8 cellular contexts compared by ENCODE assay signal in the genomic region with DNA sequence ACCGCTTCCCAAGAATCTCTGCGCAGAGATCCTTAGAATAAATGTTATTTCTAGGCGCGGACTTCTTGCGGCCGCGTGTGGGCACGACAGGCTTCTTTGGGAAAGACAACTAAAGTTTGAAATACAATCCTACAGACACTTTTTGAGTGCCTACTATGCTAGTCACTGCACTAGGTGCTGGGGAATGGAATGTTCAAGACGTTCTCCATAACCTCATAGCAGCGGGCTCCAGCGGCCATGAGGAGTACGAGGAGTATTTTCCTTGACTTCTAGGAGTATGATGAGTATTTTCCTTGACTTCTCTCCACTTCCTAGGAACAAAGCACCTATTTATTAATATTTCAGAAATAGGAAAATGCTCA. TPM values are rescaled to one million over a fixed set of nuclear protein-coding genes. Genes with fewer than 3 reads are reported as not detected.
DNase-seq lines count a peak whose midpoint lies in the region; ATAC-seq and TF ChIP-seq lines count a peak whose summit lies in the region.

No MANE protein-coding gene starts in this region.

- peaks cover 5% of the 10 kb centered on the region for H3F3A ChIP-seq in PC-9 (ENCODE audit: insufficient read depth, low read depth)

- DNase-seq in AG10803 (ENCODE audit: low read depth): no peak
- DNase-seq in PC-9: no peak
- no peak for DNase-seq in foreskin fibroblast
- no peak for DNase-seq in mucosa of gallbladder (ENCODE audit: low spot score)
- DNase-seq in OCI-M2 (lab: John Stamatoyannopoulos, UW; ENCODE audit: unreplicated experiment): no peak
- DNase-seq in Right ventricle myocardium superior: no peak

- H3K9me2 ChIP-seq in PC-9 (ENCODE audit: insufficient read depth): no peaks in the 10 kb centered on the region

- H3K4me3 ChIP-seq in AG10803 (ENCODE audit: low read length) (no peak overlapping the region), PC-9 (no peak overlapping the region; the same call in 1 of the 2 replicates), iPS-20b (ENCODE audit: low read length) (peak overlapping the region; percentile 49), foreskin fibroblast (ENCODE audit: low read depth in 1 of 2, low read length in 2 of 2) (no peak overlapping the region)

- CTCF ChIA-PET in PC-9 (lab: Charles Lee): no interaction called here

- BruUV-seq in PC-9 (replicated peaks; lab: Mats Ljungman, UMichigan): no TSS peak

- H3K27ac ChIP-seq in PC-9 (no peak overlapping the region), iPS-20b (ENCODE audit: low read length) (no peak overlapping the region)

- peak overlapping the region; percentile 17 for H3K4me2 ChIP-seq in PC-9

- peaks cover 6% of the 10 kb centered on the region for H3K79me2 ChIP-seq in PC-9 (ENCODE audit: low read depth)

- H3K36me3 ChIP-seq in PC-9 (ENCODE audit: low read depth) (0 out of 2 replicates have a peak, but pooled peaks cover 3% of the 10 kb centered on the region), iPS-20b (ENCODE audit: insufficient read depth, low read depth, low read length) (peaks cover 26% of the 10 kb centered on the region)

- TF ChIP-seq CTCF in AG10803 (conservative IDR thresholded peaks at IDR 0.05; ENCODE audit: low read length) (peak; percentile 32), PC-9 (conservative IDR thresholded peaks at IDR 0.05) (no peak), foreskin fibroblast (IDR thresholded peaks at IDR 0.05; ENCODE audit: low read depth, low read length) (no peak)

- no peaks in the 10 kb centered on the region; the same call in 1 of the 2 replicates for H4K20me1 ChIP-seq in PC-9 (ENCODE audit: insufficient read depth)

- H3K27me3 ChIP-seq in PC-9 (ENCODE audit: insufficient read depth, low read depth) (no peaks in the 10 kb centered on the region), iPS-20b (ENCODE audit: insufficient read depth, low read length) (no peaks in the 10 kb centered on the region)

- POLR2A ChIA-PET in PC-9 (lab: Charles Lee; ENCODE audit: unreplicated experiment): no interaction called here

- H3K4me1 ChIP-seq in PC-9 (replicated peaks; ENCODE audit: insufficient read depth): peaks cover 14% of the 10 kb centered on the region
- peaks cover 9% of the 10 kb centered on the region; the same call in 1 of the 2 replicates for H3K4me1 ChIP-seq in iPS-20b (ENCODE audit: insufficient read depth, low read length)

- H3K9me3 ChIP-seq in PC-9 (ENCODE audit: insufficient read depth, low read depth) (no peaks in the 10 kb centered on the region), iPS-20b (ENCODE audit: insufficient read depth, low read depth, low read length) (no peaks in the 10 kb centered on the region)

- H3K9ac ChIP-seq in iPS-20b (ENCODE audit: low read depth, low read length): no peak overlapping the region

- H2AFZ ChIP-seq in PC-9: no peak overlapping the region

- intact Hi-C loops in PC-9 (cut with micrococcal nuclease; ENCODE audit: unreplicated experiment) (loop anchor here (1.0 to 5.0 kb wide), 6 partner anchors 35 to 167 kb away; no protein-coding TSS in a partner anchor), Right ventricle myocardium superior (cut with DNase I) (no loop called here)

- ATAC-seq in GM21381 (IDR thresholded peaks at IDR 0.05; ENCODE audit: unreplicated experiment) (peak; percentile 1), Right ventricle myocardium superior (ENCODE audit: poor library complexity) (no peak)

RNA-seq across cellular contexts. Expression of a gene that starts 0.6 kb away (rescaled TPM):
- total RNA-seq in PC-9 (2021) (19.9 and 23.2 TPM in 2 replicates), mucosa of gallbladder (26.3 TPM), Right ventricle myocardium superior (8.8 TPM)
